Comparison of ENCODE assay signal across 10 cellular contexts in the genomic region with DNA sequence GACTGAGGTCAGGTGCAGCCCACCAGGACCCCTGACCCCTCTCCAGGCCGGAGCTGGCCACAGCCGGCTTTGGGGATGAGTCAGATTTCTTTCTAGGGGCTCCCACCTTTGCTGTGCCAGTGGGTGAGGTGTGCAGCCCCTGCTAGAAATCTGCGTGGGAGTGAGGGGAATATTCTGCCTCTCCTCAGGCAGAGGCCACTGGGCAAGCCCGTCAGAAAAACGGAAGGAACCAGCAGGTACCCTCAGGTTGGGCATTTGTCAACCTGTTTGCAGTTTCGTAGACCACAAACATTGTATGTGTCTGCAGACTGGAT. TPM values are rescaled to one million over a fixed set of nuclear protein-coding genes. Genes with fewer than 3 reads are reported as not detected.
DNase-seq lines count a peak whose midpoint lies in the region; ATAC-seq, FAIRE-seq and TF ChIP-seq lines count a peak whose summit lies in the region.
"Had no signal": no experiment of that assay in that cellular context is flagged by ENCODE, and none has a peak within 500 bp of the region (broad histone marks: within the 10 kb centered on the region; RNA-seq: fewer than 3 reads in every experiment).

No MANE protein-coding gene starts in this region.

- no peak overlapping the region for H4K91ac ChIP-seq in H9 (ENCODE audit: insufficient read length, low read depth, low read length)

- H3K4me2 ChIP-seq in H9 (ENCODE audit: insufficient read depth, insufficient read length, low read length) (peak overlapping the region; percentile 98), keratinocyte (ENCODE audit: control insufficient read depth, extremely low read depth, insufficient read depth, low read depth, low read length) (peak overlapping the region; percentile 87)

- H3K23ac ChIP-seq in H9 (ENCODE audit: insufficient read length, low read depth, low read length) = no peak overlapping the region

- WGBS in H9 (ENCODE audit: extremely low coverage, insufficient read length, low lambda C conversion rate) = no CpG with 5 or more reads among the region's 6 CpGs
- 41 to 53% (median 46%) methylated on average over 5 to 6 of the region's 6 CpGs for WGBS in adrenal gland, 4 donors

- no peak overlapping the region for H2BK20ac ChIP-seq in H9 (ENCODE audit: low read depth, low read length, poor library complexity, severe bottlenecking)

- H3K9ac ChIP-seq in H9 (ENCODE audit: extremely low read depth, insufficient read length, low read length) (no peak overlapping the region), keratinocyte (ENCODE audit: control insufficient read depth, extremely low read depth, insufficient read depth, low read length) (peak overlapping the region; percentile 81)

- H3K56ac ChIP-seq in H9 (ENCODE audit: insufficient read length, low read depth, low read length) = no peak overlapping the region

- H3K36me3 ChIP-seq in adrenal gland (replicated peaks in 1 of 2) (no peaks in the 10 kb centered on the region), keratinocyte (ENCODE audit: control insufficient read depth in 2 of 2, extremely low read depth in 1 of 2, insufficient read depth in 2 of 2, low read length in 2 of 2) (no peaks in the 10 kb centered on the region)

- H2BK120ac ChIP-seq in H9 (ENCODE audit: low read depth, low read length, poor library complexity, severe bottlenecking) = no peak overlapping the region

- no peaks in the 10 kb centered on the region for H4K20me1 ChIP-seq in H9 (ENCODE audit: control insufficient read depth, insufficient read depth, insufficient read length)
- H4K20me1 ChIP-seq in keratinocyte (ENCODE audit: control insufficient read depth, extremely low read depth, insufficient read depth, low read length) = peaks cover 10% of the 10 kb centered on the region

- peaks cover 23 to 29% of the 10 kb centered on the region in 2 experiments for H3K4me1 Mint-ChIP-seq in H9

- peaks cover 5% of the 10 kb centered on the region; the same call in 1 of the 2 replicates for H3K4me1 ChIP-seq in H9 (ENCODE audit: insufficient read depth, low read length)
- peaks cover 8 to 20% of the 10 kb centered on the region in 2 donors for H3K4me1 ChIP-seq in adrenal gland (replicated peaks in 1 of 2)
- peaks cover 44% of the 10 kb centered on the region for H3K4me1 ChIP-seq in keratinocyte (ENCODE audit: control insufficient read depth, extremely low read depth, insufficient read depth, low read length)

- ATAC-seq in HG03095 (IDR thresholded peaks at IDR 0.05; ENCODE audit: unreplicated experiment) (no peak), GM19351 (IDR thresholded peaks at IDR 0.05; ENCODE audit: unreplicated experiment) (no peak), esophagus mucosa (no peak)
- ATAC-seq: left lobe of liver had no signal

- dilution Hi-C loops in keratinocyte (cut with MboI; ENCODE audit: extremely low pct_ligation_motif_present, low sequenced_read_pairs) = no loop called here

- no peaks in the 10 kb centered on the region for H3K79me1 ChIP-seq in H9 (ENCODE audit: insufficient read depth, low read depth, low read length, poor library complexity, severe bottlenecking)

- no peak overlapping the region for H3K18ac ChIP-seq in H9 (ENCODE audit: insufficient read length, low read depth, low read length)

- H3K27ac ChIP-seq in H9 (ENCODE audit: insufficient read length, low read depth, low read length) = no peak overlapping the region
- H3K27ac ChIP-seq in adrenal gland = peak overlapping the region in 3 of 5 donors; percentile 1 to 86 (median 58)
- peak overlapping the region; percentile 70 for H3K27ac ChIP-seq in keratinocyte (ENCODE audit: control insufficient read depth, insufficient read depth, low read length)
- peak overlapping the region in 13 of 21 experiments; percentile 9 to 91 (median 73) for H3K27ac ChIP-seq in skin epidermis

- no peak overlapping the region for H3T11ph ChIP-seq in H9 (ENCODE audit: low read length)

- H2BK5ac ChIP-seq in H9 (ENCODE audit: insufficient read length, low read length) = no peak overlapping the region

- H3K9me3 Mint-ChIP-seq in H9 = peaks cover 4 to 5% of the 10 kb centered on the region in 2 experiments; a peak in 3 of 5 replicates

- FAIRE-seq in keratinocyte (lab: Jason Lieb, UNC) = no peak

- no peak overlapping the region for H3K14ac ChIP-seq in H9 (ENCODE audit: insufficient read depth, low read length)

- H2BK12ac ChIP-seq in H9 (ENCODE audit: insufficient read length, low read depth, low read length) = no peak overlapping the region

- H3K9me1 ChIP-seq in keratinocyte (ENCODE audit: control insufficient read depth, extremely low read depth, insufficient read depth, low read length) = no peaks in the 10 kb centered on the region

- H2BK15ac ChIP-seq in H9 (ENCODE audit: low read depth, low read length) = no peak overlapping the region

- intact Hi-C loops in adrenal gland (cut with DNase I) = no loop called here

- no peaks in the 10 kb centered on the region for H3K9me3 ChIP-seq in H9 (ENCODE audit: control insufficient read depth, low read depth, low read length)
- H3K9me3 ChIP-seq in adrenal gland (replicated peaks in 1 of 3) = no peaks in the 10 kb centered on the region
- no peaks in the 10 kb centered on the region for H3K9me3 ChIP-seq in keratinocyte (ENCODE audit: control insufficient read depth, low read depth, low read length)

- H3K4me3 ChIP-seq in adrenal gland = no peak overlapping the region
- peak overlapping the region; percentile 56 to 88 (median 84) for H3K4me3 ChIP-seq in keratinocyte (ENCODE audit: control insufficient read depth in 2 of 3, extremely low read depth in 1 of 3, insufficient read depth in 2 of 3, low read depth in 1 of 3, low read length in 3 of 3)
- H3K4me3 ChIP-seq in skin epidermis = peak overlapping the region in 2 of 7 experiments; percentile 60 to 67

- H2AK5ac ChIP-seq in H9 (ENCODE audit: insufficient read length, low read length) = no peak overlapping the region

- H3K27me3 ChIP-seq in H9 (ENCODE audit: insufficient read depth, low read length) (no peaks in the 10 kb centered on the region), adrenal gland (no peaks in the 10 kb centered on the region), keratinocyte (ENCODE audit: control insufficient read depth, extremely low read depth, insufficient read depth, low read length) (no peaks in the 10 kb centered on the region)

- no peak for TF ChIP-seq CTCF in H9 (conservative IDR thresholded peaks at IDR 0.05)
- no peak for TF ChIP-seq CTCF in adrenal gland (IDR thresholded peaks at IDR 0.05)
- no peak for TF ChIP-seq CTCF in keratinocyte (optimal IDR thresholded peaks at IDR 0.05 in 1 of 3, IDR thresholded peaks at IDR 0.05 in 1 of 3, conservative IDR thresholded peaks at IDR 0.05 in 1 of 3; ENCODE audit: extremely low read depth in 1 of 3, insufficient read depth in 2 of 3, low read length in 3 of 3)

- no peak overlapping the region for H3K4ac ChIP-seq in H9 (ENCODE audit: low read depth, low read length)

- DNase-seq in H9 (no peak), adrenal gland (no peak), keratinocyte (ENCODE audit: low read depth, low spot score) (no peak), SW 1271 (lab: John Stamatoyannopoulos, UW) (no peak)
- DNase-seq: MM.1S had no signal

- peak overlapping the region; percentile 38 to 96 for H3K4me3 Mint-ChIP-seq in H9

- no peak overlapping the region for H3K27ac Mint-ChIP-seq in H9

- H2AFZ ChIP-seq in H9 (ENCODE audit: low read length) (no peak overlapping the region), keratinocyte (ENCODE audit: control insufficient read depth, low read length) (no peak overlapping the region)

- H3K79me2 ChIP-seq in H9 (ENCODE audit: insufficient read depth, low read length) (peaks cover 2% of the 10 kb centered on the region; the same call in 1 of the 2 replicates), keratinocyte (ENCODE audit: control insufficient read depth, insufficient read depth, low read length) (peaks cover 76% of the 10 kb centered on the region)

- no peak overlapping the region for H4K5ac ChIP-seq in H9 (ENCODE audit: insufficient read length, low read depth, low read length)

- H3K27me3 Mint-ChIP-seq in H9 (ENCODE audit: low read depth) = peaks cover 26% of the 10 kb centered on the region

- peaks cover 15% of the 10 kb centered on the region for H3K23me2 ChIP-seq in H9 (ENCODE audit: insufficient read length, low read depth, low read length, poor library complexity, severe bottlenecking)

- H4K8ac ChIP-seq in H9 (replicated peaks; ENCODE audit: insufficient read length, low read depth, low read length) = no peak overlapping the region

- H3K36me3 Mint-ChIP-seq in H9 (ENCODE audit: insufficient read depth in 1 of 3, low read depth in 3 of 3) = peaks cover 5 to 8% (median 5%) of the 10 kb centered on the region in 3 experiments; a peak in 2 of 7 replicates

- TF ChIP-seq POLR2A in adrenal gland (IDR thresholded peaks at IDR 0.05) = no peak

RNA-seq across cellular contexts. Expression of gene CTDSPL, which starts 1.8 kb away (rescaled TPM):
- total RNA-seq in H9 (2021) = 20.8 and 21.3 TPM in 2 replicates
- total RNA-seq in adrenal gland = 10 to 100 TPM in 7 of 8 donors, 1 to 10 TPM in 1; 9.7 to 27.7 (median 18.6) TPM
- 10 to 100 TPM in 2 of 3 donors, 1 to 10 TPM in 1; 6.4 to 12.7 (median 10.9) TPM for polyA plus RNA-seq in adrenal gland
- polyA plus RNA-seq in keratinocyte = 77.7 to 83.2 TPM (median 83.0 TPM) in 3 replicates
- polyA plus RNA-seq in keratinocyte (2011; ENCODE audit: low read depth) = 8.3 TPM
- polyA plus RNA-seq in keratinocyte (2011; cell fraction: cytosol; rRNA removed) = 63.8 and 80.6 TPM in 2 replicates
- 62.6 and 70.5 TPM in 2 replicates for polyA plus RNA-seq in keratinocyte (2011; cell fraction: nucleus; rRNA removed)
- polyA plus RNA-seq in keratinocyte (2012; ENCODE audit: low replicate concordance) = 43.9 and 69.2 TPM in 2 replicates
- 104 to 118 TPM (median 106 TPM) in 3 replicates for polyA minus RNA-seq in keratinocyte
- polyA minus RNA-seq in keratinocyte (2011; cell fraction: cytosol; rRNA and poly(A)+ RNA removed) = 52.8 TPM
- polyA minus RNA-seq in keratinocyte (2011; cell fraction: nucleus; rRNA and poly(A)+ RNA removed) = 31.5 and 49.4 TPM in 2 replicates
- 27.2 TPM for total RNA-seq in esophagus mucosa

Comparison
In these comparisons a context has a peak if more than half of its experiments do, and no peak if none do; other contexts are left out.
1. H3K4me3 ChIP-seq: peak in keratinocyte (3 of 3); none in adrenal gland (0 of 4).